ENCODE assay signal across 1 cellular context in genomic region chr7:7103343-7104313, GRCh38.
TF ChIP-seq lines count a peak whose summit lies in the region.

No MANE protein-coding gene starts in this region.

TF ChIP-seq in HepG2, 621 proteins besides CTCF, POLR2A, EP300 and RAD21 (continued from another document):
- TF ChIP-seq ARID3A (IDR thresholded peaks at IDR 0.05; ENCODE audit: low read depth, low read length) (peak; percentile 80; the same call in 1 of the 2 replicates), XBP1 (CRISPR knock-in tag; IDR thresholded peaks at IDR 0.05) (no peak), SOX5 (CRISPR knock-in tag; IDR thresholded peaks at IDR 0.05; ENCODE audit: borderline replicate concordance) (0 out of 2 replicates have a peak, but pooled peaks have one; percentile 20), ZNF782 (CRISPR knock-in tag; IDR thresholded peaks at IDR 0.05; ENCODE audit: borderline replicate concordance) (no peak), HNRNPH1 (optimal IDR thresholded peaks at IDR 0.05; ENCODE audit: low read depth, low read length) (no peak), SNRNP70 (IDR thresholded peaks at IDR 0.05; ENCODE audit: low read depth, low read length) (no peak), MAFF (IDR thresholded peaks at IDR 0.05; ENCODE audit: low read depth, low read length) (no peak), ZNF790 (CRISPR knock-in tag; IDR thresholded peaks at IDR 0.05; ENCODE audit: borderline replicate concordance) (no peak), MEF2D (CRISPR knock-in tag; IDR thresholded peaks at IDR 0.05) (no peak), MIXL1 (CRISPR knock-in tag; IDR thresholded peaks at IDR 0.05) (no peak), ZNF7 (CRISPR knock-in tag; IDR thresholded peaks at IDR 0.05) (no peak), NFE2L2 (IDR thresholded peaks at IDR 0.05; ENCODE audit: low read length) (no peak), SMC3 (IDR thresholded peaks at IDR 0.05; ENCODE audit: low read length) (peak; percentile 74), RFX3 (CRISPR knock-in tag; IDR thresholded peaks at IDR 0.05) (no peak), STAG1 (CRISPR knock-in tag; IDR thresholded peaks at IDR 0.05) (peak; percentile 85)
TF ChIP-seq in HepG2: peak in this region for 6.
